12 cellular contexts compared by ENCODE assay signal in the genomic region with DNA sequence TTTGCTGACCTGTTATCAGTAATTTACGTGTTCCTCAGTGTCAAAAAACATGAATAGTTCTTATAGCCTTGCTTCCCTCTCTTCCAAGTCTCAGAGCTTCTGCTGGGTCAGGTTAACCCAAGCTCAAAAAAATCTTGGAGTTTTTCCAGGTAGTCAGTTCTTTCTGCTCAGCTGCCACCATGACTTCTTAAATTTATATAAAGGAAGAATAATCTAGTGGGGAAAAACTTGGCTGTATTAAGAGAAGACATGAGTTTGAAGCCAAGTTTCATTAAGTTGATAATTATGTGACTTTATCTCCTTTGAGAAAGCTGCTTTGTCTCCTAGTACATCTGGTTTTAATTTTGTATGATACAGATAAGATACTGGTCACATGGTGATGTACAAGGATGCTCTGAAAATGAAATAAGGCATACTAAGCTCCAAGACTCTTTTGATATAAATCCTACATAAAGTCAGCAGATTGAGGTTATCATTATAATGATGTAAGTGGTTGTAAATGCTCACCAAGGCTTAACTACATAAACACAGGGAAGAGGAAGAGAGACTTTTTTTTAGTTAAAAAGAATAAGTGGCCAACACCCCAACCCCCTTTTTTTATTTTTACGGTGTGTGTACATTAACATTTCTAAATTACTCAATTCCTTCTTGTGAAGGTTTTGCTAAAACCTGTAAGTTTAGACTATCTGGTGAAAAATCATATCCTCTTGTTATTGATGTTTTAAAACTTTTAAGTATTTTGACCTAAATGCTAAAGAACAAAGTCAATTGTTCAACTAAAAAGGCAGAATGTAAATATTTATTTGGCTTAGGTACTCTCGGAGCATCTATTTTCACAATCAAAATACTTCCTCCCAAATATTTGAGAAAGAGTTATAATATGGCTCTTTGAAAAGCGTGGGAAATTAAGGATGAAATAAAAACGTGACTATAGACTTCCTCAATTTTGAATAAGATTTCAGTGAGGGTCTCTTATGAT.
DNase-seq lines count a peak whose midpoint lies in the region; ATAC-seq lines count a peak whose summit lies in the region.
"Had no signal": no experiment of that assay in that cellular context is flagged by ENCODE, and none has a peak within 500 bp of the region (broad histone marks: within the 10 kb centered on the region; RNA-seq: fewer than 3 reads in every experiment).

No MANE protein-coding gene starts in this region.

- CTCF ChIA-PET in activated naive CD4-positive, alpha-beta T cell treated with anti-CD3 and anti-CD28 coated beads for 36 hours (lab: Charles Lee), result interaction anchor here (0.7 to 2.1 kb wide), 2 partner anchors 25 to 60 kb away, joined by 4 to 6 read pairs; no protein-coding TSS in a partner anchor

- peak overlapping the region; percentile 10 for H3K27ac Mint-ChIP-seq in activated naive CD4-positive, alpha-beta T cell treated with anti-CD3 and anti-CD28 coated beads for 36 hours
- peak overlapping the region; percentile 70 for H3K27ac Mint-ChIP-seq in stimulated activated naive B cell treated with anti-CD40 and anti-IgM and Interleukin-4, amounts not matched to agents 10 μg/mL and 1 μg/mL and 100 μg/mL, for 72 hours
- H3K27ac Mint-ChIP-seq: nephron progenitor cell had no signal

- no peak for ATAC-seq in stimulated activated naive B cell treated with anti-CD40 and anti-IgM and Interleukin-4, amounts not matched to agents 10 μg/mL and 1 μg/mL and 100 μg/mL, for 72 hours (replicated peaks)

- H3K9me3 Mint-ChIP-seq in activated naive CD4-positive, alpha-beta T cell treated with anti-CD3 and anti-CD28 coated beads for 36 hours, result no peaks in the 10 kb centered on the region
- no peaks in the 10 kb centered on the region for H3K9me3 Mint-ChIP-seq in stimulated activated naive B cell treated with anti-CD40 and anti-IgM and Interleukin-4, amounts not matched to agents 10 μg/mL and 1 μg/mL and 100 μg/mL, for 72 hours
- H3K9me3 Mint-ChIP-seq: nephron progenitor cell had no signal

- no peak for DNase-seq in activated naive CD4-positive, alpha-beta T cell treated with anti-CD3 and anti-CD28 coated beads for 36 hours
- DNase-seq in activated naive CD4-positive, alpha-beta T cell (lab: John Stamatoyannopoulos, UW), result no peak
- DNase-seq in SK-N-DZ (ENCODE audit: low spot score) (peak; percentile 50), epithelial cell of prostate (ENCODE audit: low read depth, low spot score) (no peak), T-helper 9 cell (no peak), DMS153 treated with DMSO at 0.1 percent for 48 hours (lab: John Stamatoyannopoulos, UW; ENCODE audit: unreplicated experiment) (no peak)
- no peak for DNase-seq in stimulated activated naive B cell treated with anti-CD40 and anti-IgM and Interleukin-4, amounts not matched to agents 10 μg/mL and 1 μg/mL and 100 μg/mL, for 72 hours
- DNase-seq in stimulated activated naive CD4-positive, alpha-beta T cell (lab: John Stamatoyannopoulos, UW), result no peak
- DNase-seq: activated CD4-positive, alpha-beta T cell treated with anti-CD3 and anti-CD28 coated beads for 4 hours; NCI-H2227 treated with DMSO at 0.1 percent for 48 hours; nephron progenitor cell; SHP77 had no signal

- intact Hi-C loops in activated naive CD4-positive, alpha-beta T cell treated with anti-CD3 and anti-CD28 coated beads for 36 hours (cut with micrococcal nuclease), result loop anchor here (10.0 kb wide), 2 partner anchors 818 to 1118 kb away; no protein-coding TSS in a partner anchor

- peak overlapping the region; percentile 99 for H3K27ac ChIP-seq in epithelial cell of prostate

- no peak overlapping the region for H3K4me3 Mint-ChIP-seq in activated naive CD4-positive, alpha-beta T cell treated with anti-CD3 and anti-CD28 coated beads for 36 hours
- H3K4me3 Mint-ChIP-seq in stimulated activated naive B cell treated with anti-CD40 and anti-IgM and Interleukin-4, amounts not matched to agents 10 μg/mL and 1 μg/mL and 100 μg/mL, for 72 hours, result peak overlapping the region in 1 of 2 donors; percentile 36
- H3K4me3 Mint-ChIP-seq: nephron progenitor cell had no signal

- H3K27me3 Mint-ChIP-seq in activated naive CD4-positive, alpha-beta T cell treated with anti-CD3 and anti-CD28 coated beads for 36 hours (ENCODE audit: low read depth), result no peaks in the 10 kb centered on the region
- H3K27me3 Mint-ChIP-seq in stimulated activated naive B cell treated with anti-CD40 and anti-IgM and Interleukin-4, amounts not matched to agents 10 μg/mL and 1 μg/mL and 100 μg/mL, for 72 hours, result no peaks in the 10 kb centered on the region

- H3K4me1 Mint-ChIP-seq in activated naive CD4-positive, alpha-beta T cell treated with anti-CD3 and anti-CD28 coated beads for 36 hours (ENCODE audit: low read depth), result peaks cover 77% of the 10 kb centered on the region
- peaks cover 46 to 67% of the 10 kb centered on the region in 2 donors for H3K4me1 Mint-ChIP-seq in stimulated activated naive B cell treated with anti-CD40 and anti-IgM and Interleukin-4, amounts not matched to agents 10 μg/mL and 1 μg/mL and 100 μg/mL, for 72 hours

- H3K36me3 Mint-ChIP-seq in activated naive CD4-positive, alpha-beta T cell treated with anti-CD3 and anti-CD28 coated beads for 36 hours (ENCODE audit: low read depth), result no peaks in the 10 kb centered on the region
- H3K36me3 Mint-ChIP-seq in stimulated activated naive B cell treated with anti-CD40 and anti-IgM and Interleukin-4, amounts not matched to agents 10 μg/mL and 1 μg/mL and 100 μg/mL, for 72 hours, result no peaks in the 10 kb centered on the region
